12 cellular contexts compared by ENCODE assay signal in the genomic region with DNA sequence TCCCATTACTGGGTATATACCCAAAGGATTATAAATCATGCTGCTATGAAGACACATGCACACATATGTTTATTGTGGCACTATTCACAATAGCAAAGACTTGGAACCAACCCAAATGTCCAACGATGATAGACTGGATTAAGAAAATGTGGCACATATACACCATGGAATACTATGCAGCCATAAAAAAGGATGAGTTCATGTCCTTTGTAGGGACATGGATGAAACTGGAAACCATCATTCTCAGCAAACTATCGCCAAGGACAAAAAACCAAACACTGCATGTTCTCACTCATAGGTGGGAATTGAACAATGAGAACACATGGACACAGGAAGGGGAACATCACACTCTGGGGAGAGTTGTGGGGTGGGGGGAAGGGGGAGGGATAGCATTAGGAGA. TPM values are rescaled to one million over a fixed set of nuclear protein-coding genes. Genes with fewer than 3 reads are reported as not detected.
"Had no signal": no experiment of that assay in that cellular context is flagged by ENCODE, and none has a peak within 500 bp of the region (broad histone marks: within the 10 kb centered on the region; RNA-seq: fewer than 3 reads in every experiment).

No MANE protein-coding gene starts in this region.

RNA-seq across cellular contexts. Expression of a gene that starts 15.3 kb away (rescaled TPM):
- total RNA-seq: OCI-LY7, PC-3, PC-9, Peyer's patch, Right ventricle myocardium inferior, Right ventricle myocardium superior, RPMI7951, SJCRH30, SJSA1, SK-MEL-5, T-cell had no signal
- polyA plus RNA-seq: SK-N-SH had no signal

RNA-seq across cellular contexts. Expression of a gene that starts 33.5 kb away (rescaled TPM):
- total RNA-seq: PC-3, PC-9, RPMI7951, SJCRH30, SJSA1, SK-MEL-5 had no signal
- polyA plus RNA-seq: SK-N-SH had no signal
